In genomic region chr15:45427085-45427484, GRCh38 we compare ENCODE assay signal across 3 cellular contexts.
TF ChIP-seq lines count a peak whose summit lies in the region.

No MANE protein-coding gene starts in this region.

TF ChIP-seq in A549, 52 proteins besides CTCF, POLR2A, EP300 and RAD21:
- TF ChIP-seq KDM5A (IDR thresholded peaks at IDR 0.05) = no peak
- TF ChIP-seq FOSB (CRISPR knock-in tag; IDR thresholded peaks at IDR 0.05) = no peak
- no peak for TF ChIP-seq JUN (IDR thresholded peaks at IDR 0.05)
- peak; percentile 48 to 54; a peak in 1 of 4 replicates for TF ChIP-seq CEBPB (IDR thresholded peaks at IDR 0.05)
- no peak for TF ChIP-seq KDM1A (IDR thresholded peaks at IDR 0.05; ENCODE audit: low read depth)

TF ChIP-seq in IMR-90, 13 proteins besides CTCF, POLR2A, EP300 and RAD21:
- no peak for TF ChIP-seq SMC3 (IDR thresholded peaks at IDR 0.05; ENCODE audit: low read depth, low read length)
- no peak for TF ChIP-seq BHLHE40 (IDR thresholded peaks at IDR 0.05; ENCODE audit: low read depth, low read length)
- peak; percentile 64; the same call in 1 of the 2 replicates for TF ChIP-seq CEBPB (IDR thresholded peaks at IDR 0.05; ENCODE audit: low read depth, low read length)

TF ChIP-seq in K562, 482 proteins besides CTCF, POLR2A, EP300 and RAD21:
- TF ChIP-seq CEBPG (CRISPR knock-in tag; IDR thresholded peaks at IDR 0.05) (no peak), CEBPG (tag; conservative IDR thresholded peaks at IDR 0.05 in 1 of 2, IDR thresholded peaks at IDR 0.05 in 1 of 2) (peak in 1 of 2 experiments; percentile 68; a peak in 2 of 4 replicates), GATAD2B (IDR thresholded peaks at IDR 0.05; ENCODE audit: borderline replicate concordance) (no peak), CEBPB (tag; IDR thresholded peaks at IDR 0.05) (peak; percentile 70), ARID1B (IDR thresholded peaks at IDR 0.05) (no peak)
